In genomic region chr16:35614883-35615282, GRCh38 we compare ENCODE assay signal across 6 cellular contexts.
DNase-seq lines count a peak whose midpoint lies in the region; TF ChIP-seq lines count a peak whose summit lies in the region.
"Not testable (repeated sequence)": the region's sequence is repeated elsewhere in the genome, so short reads cannot be mapped to it uniquely, and the experiment has no call there.

No MANE protein-coding gene starts in this region.

- TF ChIP-seq EP300 in Ishikawa (IDR thresholded peaks at IDR 0.05; ENCODE audit: borderline replicate concordance) = not testable (repeated sequence)

- BruUV-seq in MCF 10A (replicated peaks; lab: Mats Ljungman, UMichigan) = not testable (repeated sequence)

- not testable (repeated sequence) for H3K4me1 Mint-ChIP-seq in MCF 10A (ENCODE audit: insufficient read depth, unreplicated experiment)

- not testable (repeated sequence) for H3K4me3 Mint-ChIP-seq in MCF 10A (ENCODE audit: unreplicated experiment)

- TF ChIP-seq RAD21 in Ishikawa (IDR thresholded peaks at IDR 0.05; ENCODE audit: low read depth) = not testable (repeated sequence)

- not testable (repeated sequence) for H3K36me3 Mint-ChIP-seq in MCF 10A (ENCODE audit: insufficient read depth, unreplicated experiment)

- not testable (repeated sequence) for H3K27me3 Mint-ChIP-seq in MCF 10A (ENCODE audit: insufficient read depth, unreplicated experiment)

- not testable (repeated sequence) for H3K27ac Mint-ChIP-seq in MCF 10A (ENCODE audit: low read depth, unreplicated experiment)

- H3K9me3 Mint-ChIP-seq in MCF 10A (ENCODE audit: unreplicated experiment) = peaks cover 20% of the 10 kb centered on the region

- not testable (repeated sequence) for TF ChIP-seq CTCF in astrocyte of the spinal cord (IDR thresholded peaks at IDR 0.05; ENCODE audit: low read depth, low read length); MCF 10A (IDR thresholded peaks at IDR 0.05; ENCODE audit: unreplicated experiment)

- in situ Hi-C loops in astrocyte of the spinal cord (cut with HindIII; ENCODE audit: low sequenced_read_pairs) = not testable (repeated sequence)

- DNase-seq in DMS 273 (lab: John Stamatoyannopoulos, UW; ENCODE audit: unreplicated experiment) = peak; percentile 4
- DNase-seq in OCI-M1 (lab: John Stamatoyannopoulos, UW) = peak; percentile 12
- DNase-seq in astrocyte of the spinal cord (ENCODE audit: low read depth, low spot score) = peak; percentile 3
- DNase-seq in MCF 10A (ENCODE audit: unreplicated experiment) = peak; percentile 1
- DNase-seq in fibroblast of peridontal ligament (ENCODE audit: extremely low read depth) = peak; percentile 0

- CTCF ChIA-PET in MCF 10A (lab: Yijun Ruan, JAX) = not testable (repeated sequence)

- H3K4me3 ChIP-seq in astrocyte of the spinal cord (ENCODE audit: low read depth, low read length) = not testable (repeated sequence)

- POLR2A ChIA-PET in MCF 10A (lab: Yijun Ruan, JAX) = not testable (repeated sequence)

- intact Hi-C loops in MCF 10A (cut with micrococcal nuclease) = not testable (repeated sequence)

TF ChIP-seq in Ishikawa, 13 proteins besides CTCF, POLR2A, EP300 and RAD21:
- TF ChIP-seq USF1 (IDR thresholded peaks at IDR 0.05) = peak; percentile 50; the same call in 1 of the 2 replicates
